8 cellular contexts compared by ENCODE assay signal in the genomic region with DNA sequence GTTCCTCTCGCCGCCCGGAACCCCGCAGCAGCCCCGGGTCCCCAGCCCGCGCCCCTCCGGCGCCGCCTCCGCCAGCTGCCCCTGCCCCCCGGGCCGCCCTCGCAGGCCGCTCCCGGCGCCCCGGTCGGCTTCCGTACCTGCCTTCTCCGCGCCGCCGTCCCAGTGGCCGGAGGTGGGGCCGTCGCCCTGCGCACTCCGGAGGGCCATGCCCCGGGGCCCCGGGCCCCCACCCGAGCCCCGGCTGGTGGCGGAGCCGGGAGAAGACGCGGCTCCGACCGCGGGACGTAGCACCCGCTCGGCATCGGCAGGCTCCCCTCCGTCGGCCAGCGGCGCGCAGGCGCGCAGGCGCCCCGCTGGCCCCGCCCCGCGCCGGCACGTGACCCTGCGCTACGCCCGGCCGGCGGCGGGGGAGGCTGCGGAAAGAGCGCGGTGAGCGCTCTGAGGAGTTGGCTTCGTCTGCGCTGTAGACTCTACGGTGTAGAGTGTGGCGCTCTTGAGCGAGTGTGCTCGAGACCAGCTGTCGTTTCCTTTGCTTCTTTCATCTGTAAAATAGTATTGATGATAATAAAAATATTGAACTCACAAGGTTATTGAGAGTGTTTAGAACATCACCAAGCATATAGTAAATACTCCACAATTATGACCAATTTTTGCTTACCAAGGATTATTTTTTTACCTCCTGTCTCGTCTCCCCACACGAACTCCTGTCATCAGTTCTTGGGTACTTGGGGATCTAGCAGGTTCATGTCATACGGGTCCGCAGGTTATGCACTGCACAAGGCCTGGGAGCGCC. TPM values are rescaled to one million over a fixed set of nuclear protein-coding genes. Genes with fewer than 3 reads are reported as not detected.
A peak's percentile ranks its signal among the peaks of the same experiment; 100 is the strongest.
DNase-seq lines count a peak whose midpoint lies in the region; ATAC-seq and TF ChIP-seq lines count a peak whose summit lies in the region.

A gene with protein sequence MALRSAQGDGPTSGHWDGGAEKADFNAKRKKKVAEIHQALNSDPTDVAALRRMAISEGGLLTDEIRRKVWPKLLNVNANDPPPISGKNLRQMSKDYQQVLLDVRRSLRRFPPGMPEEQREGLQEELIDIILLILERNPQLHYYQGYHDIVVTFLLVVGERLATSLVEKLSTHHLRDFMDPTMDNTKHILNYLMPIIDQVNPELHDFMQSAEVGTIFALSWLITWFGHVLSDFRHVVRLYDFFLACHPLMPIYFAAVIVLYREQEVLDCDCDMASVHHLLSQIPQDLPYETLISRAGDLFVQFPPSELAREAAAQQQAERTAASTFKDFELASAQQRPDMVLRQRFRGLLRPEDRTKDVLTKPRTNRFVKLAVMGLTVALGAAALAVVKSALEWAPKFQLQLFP (minus strand): TSS at position 335 of the 793 bp plus-strand sequence. CDS start 128 bp downstream, at position 207.

- H3K4me2 ChIP-seq in HCT116 (ENCODE audit: low read length) (peak within 1 kb of the TSS; percentile 75), MM.1S (ENCODE audit: low read depth, low read length) (peak within 1 kb of the TSS; percentile 86)

- H3K36me3 Mint-ChIP-seq in neural crest cell (ENCODE audit: low read depth), result peaks cover 2% of the 10 kb centered on the region

- peak within 1 kb of the TSS; percentile 74 for H3K27ac ChIP-seq in HCT116 (ENCODE audit: low read depth, low read length)
- H3K27ac ChIP-seq in MM.1S (ENCODE audit: low read length), result peak within 1 kb of the TSS; percentile 47; the same call in 1 of the 2 replicates
- peak within 1 kb of the TSS; percentile 75 for H3K27ac ChIP-seq in stomach smooth muscle (ENCODE audit: low read length)

- H3K27ac Mint-ChIP-seq in neural crest cell (ENCODE audit: unreplicated experiment), result peak within 1 kb of the TSS; percentile 94

- peak; percentile 76 for TF ChIP-seq POLR2A in HCT116 (IDR thresholded peaks at IDR 0.05; ENCODE audit: borderline replicate concordance, extremely low read depth, insufficient read depth, insufficient read length)

- peaks cover 14% of the 10 kb centered on the region for H3F3A ChIP-seq in MM.1S (ENCODE audit: insufficient read depth, low read length)

- POLR2A ChIA-PET in HCT116 (lab: Charles Lee), result no interaction called here

- H3K4me3 ChIP-seq in HCT116 (replicated peaks in 1 of 2; ENCODE audit: low read depth in 1 of 2, low read length in 2 of 2) (peak within 1 kb of the TSS; percentile 81 to 82), MM.1S (ENCODE audit: low read length) (peak within 1 kb of the TSS; percentile 80), foreskin fibroblast (ENCODE audit: low read depth in 1 of 2, low read length in 2 of 2) (peak within 1 kb of the TSS; percentile 82 to 97), stomach smooth muscle (ENCODE audit: low read length in 2 of 2) (peak within 1 kb of the TSS; percentile 86 to 88)

- peak; percentile 98 for ATAC-seq in HCT116

- RAD21 ChIA-PET in HCT116 (lab: Charles Lee; ENCODE audit: low non-redundant PET in 1 of 2, low total read pairs in 2 of 2, uncharacterized antibody in 2 of 2, unreplicated experiment in 2 of 2), result no interaction called here

- H3K9ac ChIP-seq in HCT116 (ENCODE audit: low read length) (peak within 1 kb of the TSS; percentile 85), MM.1S (ENCODE audit: low read length) (peak within 1 kb of the TSS; percentile 71), stomach smooth muscle (ENCODE audit: low read length in 2 of 2) (peak within 1 kb of the TSS; percentile 79 to 86)

- H3K9me3 Mint-ChIP-seq in neural crest cell, result peaks cover 8% of the 10 kb centered on the region

- no peak for TF ChIP-seq CTCF in HCT116 (IDR thresholded peaks at IDR 0.05 in 2 of 3, conservative IDR thresholded peaks at IDR 0.05 in 1 of 3; ENCODE audit: borderline replicate concordance in 1 of 3, insufficient read depth in 1 of 3, low read depth in 2 of 3, low read length in 2 of 3)
- TF ChIP-seq CTCF in MM.1S (IDR thresholded peaks at IDR 0.05; ENCODE audit: low read length), result peak; percentile 13
- TF ChIP-seq CTCF in foreskin fibroblast (IDR thresholded peaks at IDR 0.05; ENCODE audit: low read depth, low read length), result no peak
- TF ChIP-seq CTCF in neural crest cell (conservative IDR thresholded peaks at IDR 0.05), result no peak

- H3K79me2 ChIP-seq in HCT116 (ENCODE audit: insufficient read depth, low read length) (peaks cover 47% of the 10 kb centered on the region), MM.1S (ENCODE audit: low read length) (peaks cover 46% of the 10 kb centered on the region)

- peaks cover 4% of the 10 kb centered on the region for H3K27me3 Mint-ChIP-seq in neural crest cell (ENCODE audit: low read depth)

- DNase-seq in GF-D8 (lab: John Stamatoyannopoulos, UW) (peak; percentile 63), HCT116 (ENCODE audit: low read depth, low spot score) (peak; percentile 60), MM.1S (peak; percentile 92), SHP77 treated with DMSO at 0.1 percent for 48 hours (lab: John Stamatoyannopoulos, UW) (peak; percentile 76), foreskin fibroblast (peak; percentile 85 to 95), neural crest cell (ENCODE audit: low read depth, low spot score) (peak; percentile 70)
- peak; percentile 94 for DNase-seq in activated effector memory CD4-positive, alpha-beta T cell treated with anti-CD3 and anti-CD28 coated beads, Interleukin-2, amount 50 U/mL, for 16 hours

- CTCF ChIA-PET in HCT116 (lab: Charles Lee), result no interaction called here

- H3K9me2 ChIP-seq in HCT116 (ENCODE audit: insufficient read depth) (no peaks in the 10 kb centered on the region), MM.1S (replicated peaks; ENCODE audit: insufficient read depth, low read length) (no peaks in the 10 kb centered on the region)

- 0 out of 2 replicates have a peak, but pooled peaks have one; percentile 8 for TF ChIP-seq RAD21 in HCT116 (IDR thresholded peaks at IDR 0.05; ENCODE audit: low read depth)

- 0 out of 4 replicates have a peak, but pooled peaks cover 0 to 2% of the 10 kb centered on the region in 2 experiments for H3K36me3 ChIP-seq in HCT116 (ENCODE audit: control insufficient read depth in 1 of 2, insufficient read depth in 2 of 2, low read length in 2 of 2)
- H3K36me3 ChIP-seq in MM.1S (replicated peaks; ENCODE audit: insufficient read depth, low read length), result no peaks in the 10 kb centered on the region
- H3K36me3 ChIP-seq in stomach smooth muscle (ENCODE audit: control insufficient read depth in 2 of 2, insufficient read depth in 2 of 2, low read length in 2 of 2), result no peaks in the 10 kb centered on the region

- H3K27me3 ChIP-seq in HCT116 (ENCODE audit: insufficient read depth, low read length) (no peaks in the 10 kb centered on the region), MM.1S (replicated peaks; ENCODE audit: insufficient read depth, low read length) (no peaks in the 10 kb centered on the region), stomach smooth muscle (ENCODE audit: control insufficient read depth in 1 of 2, insufficient read depth in 2 of 2, low read length in 2 of 2) (no peaks in the 10 kb centered on the region)

- peaks cover 43% of the 10 kb centered on the region for H3K4me1 Mint-ChIP-seq in neural crest cell

- H4K20me1 ChIP-seq in HCT116 (ENCODE audit: insufficient read depth) (peaks cover 8% of the 10 kb centered on the region; the same call in 1 of the 2 replicates), MM.1S (ENCODE audit: insufficient read depth, low read length) (peaks cover 9% of the 10 kb centered on the region; the same call in 1 of the 2 replicates)

- intact Hi-C loops in HCT116 (cut with micrococcal nuclease), result no loop called here

- peak within 1 kb of the TSS; percentile 98 for H3K4me3 Mint-ChIP-seq in neural crest cell

- H2AFZ ChIP-seq in HCT116 (ENCODE audit: low read depth, low read length, poor library complexity, severe bottlenecking) (peak within 1 kb of the TSS; percentile 91), MM.1S (ENCODE audit: low read length) (peak within 1 kb of the TSS; percentile 63)

- H3K4me1 ChIP-seq in HCT116 (ENCODE audit: control insufficient read depth in 1 of 2, insufficient read depth in 2 of 2, low read length in 2 of 2), result peaks cover 7 to 15% of the 10 kb centered on the region in 2 experiments; a peak in 3 of 4 replicates
- peaks cover 11% of the 10 kb centered on the region; the same call in 1 of the 2 replicates for H3K4me1 ChIP-seq in MM.1S (ENCODE audit: low read length)
- H3K4me1 ChIP-seq in stomach smooth muscle (ENCODE audit: control insufficient read depth, insufficient read depth, low read length), result peaks cover 15% of the 10 kb centered on the region

- BruUV-seq in HCT116 (replicated peaks; lab: Mats Ljungman, UMichigan), result no TSS peak

- no peaks in the 10 kb centered on the region for H3K9me3 ChIP-seq in HCT116 (ENCODE audit: control insufficient read depth in 1 of 2, insufficient read depth in 1 of 2, low read depth in 1 of 2, low read length in 2 of 2)
- no peaks in the 10 kb centered on the region for H3K9me3 ChIP-seq in MM.1S (replicated peaks; ENCODE audit: insufficient read depth, low read length)
- H3K9me3 ChIP-seq in stomach smooth muscle (ENCODE audit: control insufficient read depth in 2 of 2, low read length in 2 of 2), result no peaks in the 10 kb centered on the region

TF ChIP-seq in HCT116, 20 proteins besides CTCF, POLR2A, EP300 and RAD21 (continues in another document):
- TF ChIP-seq EGR1 (IDR thresholded peaks at IDR 0.05; ENCODE audit: low read depth) (peak; percentile 55; the same call in 1 of the 2 replicates), YY1 (IDR thresholded peaks at IDR 0.05; ENCODE audit: extremely low read depth, insufficient replicate concordance, low read depth, low read length) (peak; percentile 6), SIN3A (IDR thresholded peaks at IDR 0.05; ENCODE audit: low read depth) (no peak), ELF1 (IDR thresholded peaks at IDR 0.05; ENCODE audit: borderline replicate concordance, low read depth) (no peak), TCF7L2 (IDR thresholded peaks at IDR 0.05; ENCODE audit: borderline replicate concordance, extremely low read depth, insufficient read depth, insufficient read length) (peak; percentile 17), CBX3 (IDR thresholded peaks at IDR 0.05; ENCODE audit: low read depth) (peak; percentile 27; the same call in 1 of the 2 replicates), CEBPB (IDR thresholded peaks at IDR 0.05; ENCODE audit: low read depth) (no peak), ZFX (IDR thresholded peaks at IDR 0.05) (peak; percentile 92)
- TF ChIP-seq, protein P1, sequence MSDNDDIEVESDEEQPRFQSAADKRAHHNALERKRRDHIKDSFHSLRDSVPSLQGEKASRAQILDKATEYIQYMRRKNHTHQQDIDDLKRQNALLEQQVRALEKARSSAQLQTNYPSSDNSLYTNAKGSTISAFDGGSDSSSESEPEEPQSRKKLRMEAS (IDR thresholded peaks at IDR 0.05), result peak; percentile 86

RNA-seq across cellular contexts. Expression of the gene that starts here (rescaled TPM):
- total RNA-seq in HCT116 (2021; ENCODE audit: unreplicated experiment) (32.3 TPM), neural crest cell (30.4 and 33.3 TPM in 2 replicates)
- polyA plus RNA-seq in HCT116 (2012), result 30.9 and 31.8 TPM in 2 replicates

Comparison
In these comparisons a context has a peak if more than half of its experiments do, and no peak if none do; other contexts are left out.
1. Peak in every context shown above with its lines: DNase-seq, ATAC-seq, H3K4me3 ChIP-seq and H3K27ac ChIP-seq.